1 cellular context compared by ENCODE assay signal in genomic region chr1:89022167-89022959, GRCh38.
A peak's percentile ranks its signal among the peaks of the same experiment; 100 is the strongest.
TF ChIP-seq lines count a peak whose summit lies in the region.

GBP3 (minus strand) TSS chr1:89022866; CDS start chr1:89020721, 2,145 bp downstream.

TF ChIP-seq in HepG2, 621 proteins besides CTCF, POLR2A, EP300 and RAD21 (continued from another document):
- TF ChIP-seq FOXK1 (CRISPR knock-in tag; IDR thresholded peaks at IDR 0.05; ENCODE audit: borderline replicate concordance, low read depth) (peak; percentile 23; the same call in 1 of the 2 replicates), SKIL (CRISPR knock-in tag; IDR thresholded peaks at IDR 0.05; ENCODE audit: borderline replicate concordance) (no peak), ZNF414 (CRISPR knock-in tag; IDR thresholded peaks at IDR 0.05) (no peak), ZNF317 (CRISPR knock-in tag; IDR thresholded peaks at IDR 0.05) (0 out of 2 replicates have a peak, but pooled peaks have one; percentile 42), SAP130 (CRISPR knock-in tag; IDR thresholded peaks at IDR 0.05; ENCODE audit: low read depth) (peak; percentile 34; the same call in 1 of the 2 replicates), SETDB1 (CRISPR knock-in tag; IDR thresholded peaks at IDR 0.05; ENCODE audit: borderline replicate concordance) (no peak), KLF11 (CRISPR knock-in tag; IDR thresholded peaks at IDR 0.05) (no peak), KAT8 (CRISPR knock-in tag; IDR thresholded peaks at IDR 0.05) (0 out of 2 replicates have a peak, but pooled peaks have one; percentile 32), FOXK2 (IDR thresholded peaks at IDR 0.05) (no peak), DR1 (CRISPR knock-in tag; IDR thresholded peaks at IDR 0.05) (no peak), ARID5B (CRISPR knock-in tag; IDR thresholded peaks at IDR 0.05) (0 out of 2 replicates have a peak, but pooled peaks have one; percentile 14), SKI (IDR thresholded peaks at IDR 0.05; ENCODE audit: partially characterized antibody) (peak; percentile 39), SOX13 (IDR thresholded peaks at IDR 0.05) (no peak), SOX13 (CRISPR knock-in tag; conservative IDR thresholded peaks at IDR 0.05 in 1 of 2, IDR thresholded peaks at IDR 0.05 in 1 of 2) (peak in 1 of 2 experiments; percentile 56; a peak in 1 of 4 replicates), FOXA1 (IDR thresholded peaks at IDR 0.05) (no peak), FOXA1 (CRISPR knock-in tag; IDR thresholded peaks at IDR 0.05) (peak; percentile 83), SOX5 (CRISPR knock-in tag; IDR thresholded peaks at IDR 0.05; ENCODE audit: borderline replicate concordance) (peak; percentile 32; the same call in 1 of the 2 replicates), FOXA3 (CRISPR knock-in tag; IDR thresholded peaks at IDR 0.05) (peak; percentile 79)
